ENCODE assay signal across 25 cellular contexts in genomic region chr4:109177411-109177810, GRCh38.
"Had no signal": no experiment of that assay in that cellular context is flagged by ENCODE, and none has a peak within 500 bp of the region (broad histone marks: within the 10 kb centered on the region; RNA-seq: fewer than 3 reads in every experiment).

No MANE protein-coding gene starts in this region.

- H3K9ac ChIP-seq: parathyroid adenoma had no signal

- DNase-seq: activated B cell treated with CpG ODN at 0.5 μM for 24 hours; activated CD4-positive, alpha-beta T cell treated with anti-CD3 and anti-CD28 coated beads, Interleukin-2, amount 50 U/mL, for 1 hour; activated CD8-positive, alpha-beta memory T cell treated with anti-CD3 and anti-CD28 coated beads, Interleukin-2, amount 10 ng/mL, durations not matched to agents 7 days and 5 days; activated CD8-positive, alpha-beta T cell treated with anti-CD3 and anti-CD28 coated beads, Interleukin-2, amount 10 ng/mL, durations not matched to agents 7 days and 5 days; activated naive CD4-positive, alpha-beta T cell; activated T-cell treated with anti-CD3 and anti-CD28 coated beads, Interleukin-2, amount 50 U/mL, for 72 hours; cerebellar nuclear complex; effector memory CD4-positive, alpha-beta T cell; erythroblast; islet precursor cell; occipital lobe; right cardiac atrium; stimulated activated CD4-positive, alpha-beta T cell treated with anti-CD3 and anti-CD28 coated beads, Interleukin-4, amount 100 ng/mL, for 24 hours; T-helper 2 cell; trophoblast cell had no signal

- H3K9me3 ChIP-seq: gastroesophageal sphincter, thoracic aorta had no signal

- H3K4me1 Mint-ChIP-seq: activated B cell treated with CpG ODN at 0.5 μM for 24 hours; activated CD8-positive, alpha-beta memory T cell treated with anti-CD3 and anti-CD28 coated beads, Interleukin-2, amount 10 ng/mL, durations not matched to agents 7 days and 5 days; stimulated activated effector memory CD8-positive, alpha-beta T cell treated with anti-CD3 and anti-CD28 coated beads, Interleukin-12 subunit alpha, Interleukin-12 subunit beta, amount 100 ng/mL, for 72 hours had no signal

- H3K79me2 ChIP-seq: hepatocyte, parathyroid adenoma had no signal

- H3K4me1 ChIP-seq: gastroesophageal sphincter, parathyroid adenoma had no signal

- H3K27me3 Mint-ChIP-seq: activated B cell treated with CpG ODN at 0.5 μM for 24 hours had no signal

- H3K4me2 ChIP-seq: hepatocyte had no signal

- H3K36me3 Mint-ChIP-seq: activated CD8-positive, alpha-beta memory T cell treated with anti-CD3 and anti-CD28 coated beads, Interleukin-2, amount 10 ng/mL, durations not matched to agents 7 days and 5 days; activated naive CD4-positive, alpha-beta T cell treated with anti-CD3 and anti-CD28 coated beads, Interleukin-2, amount 50 U/mL, for 72 hours; stimulated activated effector memory CD8-positive, alpha-beta T cell treated with anti-CD3 and anti-CD28 coated beads, Interleukin-12 subunit alpha, Interleukin-12 subunit beta, amount 100 ng/mL, for 72 hours had no signal

- ATAC-seq: activated CD8-positive, alpha-beta memory T cell treated with anti-CD3 and anti-CD28 coated beads, Interleukin-2, amount 10 ng/mL, durations not matched to agents 7 days and 5 days; activated CD8-positive, alpha-beta T cell treated with anti-CD3 and anti-CD28 coated beads, Interleukin-2, amount 10 ng/mL, durations not matched to agents 7 days and 5 days; activated naive CD4-positive, alpha-beta T cell treated with anti-CD3 and anti-CD28 coated beads, Interleukin-2, amount 50 U/mL, for 72 hours; activated T-cell treated with anti-CD3 and anti-CD28 coated beads, Interleukin-2, amount 50 U/mL, for 72 hours; gastroesophageal sphincter; right cardiac atrium; stimulated activated effector memory CD8-positive, alpha-beta T cell treated with anti-CD3 and anti-CD28 coated beads, Interleukin-12 subunit alpha, Interleukin-12 subunit beta, amount 100 ng/mL, for 72 hours had no signal

- H3K4me3 ChIP-seq: coronary artery, dorsolateral prefrontal cortex, gastroesophageal sphincter, hepatocyte, thoracic aorta had no signal

- FAIRE-seq: urothelium cell line had no signal

- H3K4me3 Mint-ChIP-seq: activated B cell treated with CpG ODN at 0.5 μM for 24 hours; activated CD8-positive, alpha-beta memory T cell treated with anti-CD3 and anti-CD28 coated beads, Interleukin-2, amount 10 ng/mL, durations not matched to agents 7 days and 5 days; activated CD8-positive, alpha-beta T cell treated with anti-CD3 and anti-CD28 coated beads, Interleukin-2, amount 10 ng/mL, durations not matched to agents 7 days and 5 days; activated T-cell treated with anti-CD3 and anti-CD28 coated beads, Interleukin-2, amount 50 U/mL, for 72 hours; stimulated activated effector memory CD8-positive, alpha-beta T cell treated with anti-CD3 and anti-CD28 coated beads, Interleukin-12 subunit alpha, Interleukin-12 subunit beta, amount 100 ng/mL, for 72 hours; stimulated activated naive CD8-positive, alpha-beta T cell treated with anti-CD3 and anti-CD28 coated beads, Interleukin-15, Interleukin-2, amounts not matched to agents 100 ng/mL and 50 ng/mL, for 24 hours had no signal

- H3K9me3 Mint-ChIP-seq: activated B cell treated with CpG ODN at 0.5 μM for 24 hours; activated naive CD4-positive, alpha-beta T cell treated with anti-CD3 and anti-CD28 coated beads, Interleukin-2, amount 50 U/mL, for 72 hours; activated T-cell treated with anti-CD3 and anti-CD28 coated beads, Interleukin-2, amount 50 U/mL, for 72 hours; stimulated activated effector memory CD8-positive, alpha-beta T cell treated with anti-CD3 and anti-CD28 coated beads, Interleukin-12 subunit alpha, Interleukin-12 subunit beta, amount 100 ng/mL, for 72 hours; stimulated activated naive CD8-positive, alpha-beta T cell treated with anti-CD3 and anti-CD28 coated beads, Interleukin-15, Interleukin-2, amounts not matched to agents 100 ng/mL and 50 ng/mL, for 24 hours had no signal

- H3K27ac Mint-ChIP-seq: activated B cell treated with CpG ODN at 0.5 μM for 24 hours; activated CD8-positive, alpha-beta memory T cell treated with anti-CD3 and anti-CD28 coated beads, Interleukin-2, amount 10 ng/mL, durations not matched to agents 7 days and 5 days; activated CD8-positive, alpha-beta T cell treated with anti-CD3 and anti-CD28 coated beads, Interleukin-2, amount 10 ng/mL, durations not matched to agents 7 days and 5 days; activated naive CD4-positive, alpha-beta T cell treated with anti-CD3 and anti-CD28 coated beads, Interleukin-2, amount 50 U/mL, for 72 hours; activated T-cell treated with anti-CD3 and anti-CD28 coated beads, Interleukin-2, amount 50 U/mL, for 72 hours; stimulated activated effector memory CD8-positive, alpha-beta T cell treated with anti-CD3 and anti-CD28 coated beads, Interleukin-12 subunit alpha, Interleukin-12 subunit beta, amount 100 ng/mL, for 72 hours; stimulated activated naive CD8-positive, alpha-beta T cell treated with anti-CD3 and anti-CD28 coated beads, Interleukin-15, Interleukin-2, amounts not matched to agents 100 ng/mL and 50 ng/mL, for 24 hours had no signal

- H3K27me3 ChIP-seq: dorsolateral prefrontal cortex, gastroesophageal sphincter, hepatocyte had no signal

- H3K27ac ChIP-seq: coronary artery, dorsolateral prefrontal cortex, gastroesophageal sphincter, hepatocyte, parathyroid adenoma, thoracic aorta had no signal

- H2AFZ ChIP-seq: hepatocyte, parathyroid adenoma had no signal

- H3K36me3 ChIP-seq: gastroesophageal sphincter, thoracic aorta had no signal
